17 cellular contexts compared by ENCODE assay signal in genomic region chr4:153099391-153100140, GRCh38.
"Had no signal": no experiment of that assay in that cellular context is flagged by ENCODE, and none has a peak within 500 bp of the region (broad histone marks: within the 10 kb centered on the region; RNA-seq: fewer than 3 reads in every experiment).

No MANE protein-coding gene starts in this region.

- H3K27ac Mint-ChIP-seq: immature natural killer cell, naive B cell, nephron had no signal

- DNase-seq: effector memory CD4-positive, alpha-beta T cell; gastrocnemius medialis; glutamatergic neuron; immature natural killer cell; left ventricle myocardium superior; mesenchymal stem cell; midbrain; naive B cell; posterior cingulate gyrus; small intestine; stimulated activated CD4-positive, alpha-beta T cell treated with anti-CD3 and anti-CD28 coated beads, Interleukin-12 subunit alpha, Interleukin-12 subunit beta, amount 100 ng/mL, for 4 hours; stimulated activated naive CD4-positive, alpha-beta T cell treated with Interleukin-2 at 50 U/mL for 16 hours had no signal

- H3K36me3 ChIP-seq: gastrocnemius medialis, right atrium auricular region had no signal

- H3K4me1 Mint-ChIP-seq: immature natural killer cell, nephron had no signal

- H3K4me3 Mint-ChIP-seq: immature natural killer cell, naive B cell, nephron had no signal

- H3K4me1 ChIP-seq: gastrocnemius medialis, right atrium auricular region had no signal

- H3K9me3 Mint-ChIP-seq: immature natural killer cell, naive B cell had no signal

- H3K27me3 Mint-ChIP-seq: type B pancreatic cell had no signal

- H3K27me3 ChIP-seq: gastrocnemius medialis, right atrium auricular region had no signal

- H3K36me3 Mint-ChIP-seq: immature natural killer cell, type B pancreatic cell had no signal

- H3K4me3 ChIP-seq: gastrocnemius medialis, lung, right atrium auricular region had no signal

- H3K9me3 ChIP-seq: gastrocnemius medialis, right atrium auricular region had no signal

- H3K27ac ChIP-seq: gastrocnemius medialis, right atrium auricular region had no signal

- ATAC-seq: esophagus mucosa, gastrocnemius medialis, left ventricle myocardium superior had no signal
